In genomic region chr6:56050530-56050929, GRCh38 we compare ENCODE assay signal across 20 cellular contexts.
"Had no signal": no experiment of that assay in that cellular context is flagged by ENCODE, and none has a peak within 500 bp of the region (broad histone marks: within the 10 kb centered on the region; RNA-seq: fewer than 3 reads in every experiment).

No MANE protein-coding gene starts in this region.

- H3K27ac ChIP-seq: right atrium auricular region, skin epidermis, vagina, VCaP had no signal

- H3K4me3 ChIP-seq: right atrium auricular region, skin epidermis, tibial nerve, vagina had no signal

- H3K9me3 ChIP-seq: right atrium auricular region, tibial nerve, vagina had no signal

- H3K4me1 ChIP-seq: right atrium auricular region, vagina had no signal

- ATAC-seq: activated naive CD8-positive, alpha-beta T cell treated with anti-CD3 and anti-CD28 coated beads, Interleukin-2, amount 50 U/mL, for 24 hours; effector memory CD8-positive, alpha-beta T cell; natural killer cell treated with Interleukin-12 subunit alpha and Interleukin-12 subunit beta and Interleukin-15 and Interleukin-18, amount 100 ng/mL, for 72 hours had no signal

- DNase-seq: activated CD4-positive, alpha-beta T cell treated with anti-CD3 and anti-CD28 coated beads for 1 hour; activated CD4-positive, alpha-beta T cell treated with anti-CD3 and anti-CD28 coated beads, Interleukin-2, amount 50 U/mL, for 4 hours; activated naive CD4-positive, alpha-beta T cell treated with anti-CD3 and anti-CD28 coated beads for 36 hours; activated naive CD8-positive, alpha-beta T cell treated with anti-CD3 and anti-CD28 coated beads, Interleukin-2, amount 50 U/mL, for 24 hours; activated T-cell treated with anti-CD3 and anti-CD28 coated beads for 4 hours; aorta; dermis blood vessel endothelial cell; effector memory CD8-positive, alpha-beta T cell; foreskin melanocyte; immature natural killer cell; nucleus accumbens; stimulated activated CD4-positive, alpha-beta T cell treated with anti-CD3 and anti-CD28 coated beads, Interleukin-4, amount 100 ng/mL, for 24 hours; stimulated activated naive CD4-positive, alpha-beta T cell; substantia nigra had no signal

- H3K27me3 ChIP-seq: right atrium auricular region, tibial nerve, vagina had no signal

- H3K36me3 ChIP-seq: right atrium auricular region, tibial nerve, vagina had no signal
